In the genomic region with DNA sequence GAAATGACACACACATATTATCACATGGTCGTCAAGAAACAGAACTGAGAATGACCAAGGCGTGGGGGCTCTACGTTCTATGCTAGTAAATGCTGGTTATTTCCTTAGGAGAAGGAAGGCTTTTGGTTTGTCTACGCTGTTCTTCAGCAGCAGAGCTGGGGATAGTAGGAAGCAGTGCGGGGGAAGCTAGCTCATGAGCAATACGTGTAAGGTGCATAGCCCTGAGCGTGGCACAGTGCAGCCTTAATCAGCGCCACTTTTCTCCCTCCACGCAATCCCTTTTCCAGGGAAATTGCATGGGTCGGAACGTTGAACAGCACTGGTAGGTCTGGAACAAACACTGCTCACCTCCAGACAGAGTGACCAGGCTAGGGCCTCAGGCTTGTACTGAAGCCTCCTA, we compare ENCODE assay signal across 9 cellular contexts.
DNase-seq lines count a peak whose midpoint lies in the region; ATAC-seq, FAIRE-seq and TF ChIP-seq lines count a peak whose summit lies in the region.
"Had no signal": no experiment of that assay in that cellular context is flagged by ENCODE, and none has a peak within 500 bp of the region (broad histone marks: within the 10 kb centered on the region; RNA-seq: fewer than 3 reads in every experiment).

No MANE protein-coding gene starts in this region.

- TF ChIP-seq RAD21 in HepG2 (CRISPR knock-in tag; IDR thresholded peaks at IDR 0.05): no peak

- WGBS in HepG2 (ENCODE audit: low lambda C conversion rate): 11% methylated on average over 11 of the region's 11 CpGs
- WGBS in right lobe of liver (ENCODE audit: insufficient coverage, low coverage, low lambda C conversion rate, missing lambda C conversion rate): 59% methylated on average over 6 of the region's 11 CpGs
- no CpG with 5 or more reads among the region's 11 CpGs for WGBS in mesendoderm (ENCODE audit: extremely low coverage, insufficient coverage, low lambda C conversion rate)
- 77 to 78% methylated on average over 11 of the region's 11 CpGs for WGBS in aorta, 2 donors

- no peak overlapping the region for H2AK5ac ChIP-seq in mesendoderm (ENCODE audit: low read length)

- H2BK5ac ChIP-seq in mesendoderm (ENCODE audit: low read length): no peak overlapping the region

- H3K27me3 ChIP-seq in HepG2 (ENCODE audit: control insufficient read depth in 1 of 2, insufficient read depth in 2 of 2, low read length in 2 of 2): peaks cover 0 to 3% of the 10 kb centered on the region in 2 experiments; a peak in 1 of 5 replicates
- H3K27me3 ChIP-seq in right lobe of liver: no peaks in the 10 kb centered on the region
- no peaks in the 10 kb centered on the region for H3K27me3 ChIP-seq in adipocyte (replicated peaks; ENCODE audit: control insufficient read depth, insufficient read depth, low read length)
- no peaks in the 10 kb centered on the region for H3K27me3 ChIP-seq in mesendoderm (ENCODE audit: insufficient read depth, low read length, poor library complexity)
- no peaks in the 10 kb centered on the region for H3K27me3 ChIP-seq in aorta (ENCODE audit: control insufficient read depth in 1 of 2, insufficient read depth in 2 of 2, low read length in 1 of 2)
- H3K27me3 ChIP-seq: ovary had no signal

- H3K27ac ChIP-seq in HepG2 (ENCODE audit: extremely low read length, insufficient read depth, low read length): no peak overlapping the region
- no peak overlapping the region for H3K27ac ChIP-seq in right lobe of liver
- H3K27ac ChIP-seq in mesendoderm (ENCODE audit: low read depth, low read length): no peak overlapping the region
- no peak overlapping the region for H3K27ac ChIP-seq in aorta (ENCODE audit: low read depth in 1 of 2, low read length in 2 of 2)
- H3K27ac ChIP-seq: ovary had no signal

- ATAC-seq in HepG2 (peak; percentile 73), right lobe of liver (no peak), aorta (ENCODE audit: low FRiP score) (peak; percentile 4), HG03439 (IDR thresholded peaks at IDR 0.05; ENCODE audit: unreplicated experiment) (no peak)

- DNase-seq in HepG2 (ENCODE audit: low spot score) (no peak), right lobe of liver (no peak), adipocyte (ENCODE audit: low read depth) (no peak), mesendoderm (no peak), aorta (no peak), cerebellar cortex (ENCODE audit: low spot score) (no peak), SK-N-DZ (ENCODE audit: low spot score) (no peak)

- H3K9ac ChIP-seq in HepG2 (ENCODE audit: insufficient read depth, low read depth, low read length) (peak overlapping the region; percentile 55), adipocyte (ENCODE audit: low read length) (peak overlapping the region; percentile 74), mesendoderm (ENCODE audit: low read length) (no peak overlapping the region)

- no peaks in the 10 kb centered on the region for H3K79me1 ChIP-seq in mesendoderm (ENCODE audit: low read length)

- H3K18ac ChIP-seq in mesendoderm (ENCODE audit: low read length): no peak overlapping the region

- H3K36me3 ChIP-seq in HepG2 (replicated peaks in 1 of 2; ENCODE audit: control insufficient read depth in 1 of 2, insufficient read depth in 2 of 2, low read length in 2 of 2) (no peaks in the 10 kb centered on the region), right lobe of liver (no peaks in the 10 kb centered on the region), adipocyte (ENCODE audit: control insufficient read depth, insufficient read depth, low read length, severe bottlenecking) (no peaks in the 10 kb centered on the region), mesendoderm (ENCODE audit: control insufficient read depth, insufficient read depth, low read length) (no peaks in the 10 kb centered on the region), aorta (ENCODE audit: control insufficient read depth in 1 of 2, insufficient read depth in 2 of 2, low read length in 1 of 2) (no peaks in the 10 kb centered on the region)
- H3K36me3 ChIP-seq: ovary had no signal

- H3K56ac ChIP-seq in mesendoderm (ENCODE audit: low read length): peak overlapping the region; percentile 78

- H2BK120ac ChIP-seq in mesendoderm (ENCODE audit: low read depth, low read length): no peak overlapping the region

- in situ Hi-C loops in HepG2 (cut with HindIII; ENCODE audit: extremely low pct_ligation_motif_present, low pct_unique_long_range_greater_than_20kb): loop anchor here (5.0 kb wide), 1 partner anchor 249 kb away; no protein-coding TSS in a partner anchor

- TF ChIP-seq EP300 in HepG2 (IDR thresholded peaks at IDR 0.05; ENCODE audit: low read depth in 2 of 2, low read length in 2 of 2): no peak
- TF ChIP-seq EP300 in HepG2 (CRISPR knock-in tag; IDR thresholded peaks at IDR 0.05; ENCODE audit: borderline replicate concordance): no peak

- BruUV-seq in HepG2 (replicated peaks; lab: Mats Ljungman, UMichigan): no TSS peak

- H3K79me2 ChIP-seq in HepG2 (ENCODE audit: insufficient read depth, low read length): no peaks in the 10 kb centered on the region
- H3K79me2 ChIP-seq in mesendoderm (ENCODE audit: control insufficient read depth, insufficient read depth, low read length): no peaks in the 10 kb centered on the region

- no peak overlapping the region for H2BK15ac ChIP-seq in mesendoderm (replicated peaks; ENCODE audit: low read depth)

- H3K4me3 ChIP-seq in HepG2 (replicated peaks in 1 of 3; ENCODE audit: insufficient read depth in 1 of 3, low read depth in 2 of 3, low read length in 3 of 3) (peak overlapping the region; percentile 53 to 74 (median 55)), right lobe of liver (peak overlapping the region in 1 of 3 donors; percentile 38), adipocyte (ENCODE audit: low read length) (no peak overlapping the region), mesendoderm (ENCODE audit: low read length) (no peak overlapping the region), aorta (ENCODE audit: low read length in 2 of 2) (no peak overlapping the region)
- H3K4me3 ChIP-seq: ovary had no signal

- H4K8ac ChIP-seq in mesendoderm (ENCODE audit: low read depth, low read length): no peak overlapping the region

- H3K4me1 ChIP-seq in HepG2 (ENCODE audit: insufficient read depth, low read length): peaks cover 43% of the 10 kb centered on the region
- H3K4me1 ChIP-seq in right lobe of liver: peaks cover 0 to 4% (median 0%) of the 10 kb centered on the region in 4 donors
- peaks cover 16% of the 10 kb centered on the region for H3K4me1 ChIP-seq in adipocyte (ENCODE audit: control insufficient read depth, insufficient read depth, low read length)
- peaks cover 5% of the 10 kb centered on the region for H3K4me1 ChIP-seq in mesendoderm (ENCODE audit: control insufficient read depth, low read depth, low read length)
- no peaks in the 10 kb centered on the region for H3K4me1 ChIP-seq in aorta (ENCODE audit: control insufficient read depth in 1 of 2, insufficient read depth in 2 of 2, low read length in 2 of 2)

- H3K23ac ChIP-seq in mesendoderm (ENCODE audit: low read length): no peak overlapping the region

- TF ChIP-seq CTCF in HepG2 (CRISPR knock-in tag; IDR thresholded peaks at IDR 0.05) (no peak), right lobe of liver (IDR thresholded peaks at IDR 0.05) (no peak)

- TF ChIP-seq POLR2A in HepG2 (IDR thresholded peaks at IDR 0.05; ENCODE audit: insufficient read depth in 1 of 2, low read depth in 2 of 2, low read length in 2 of 2) (no peak), right lobe of liver (IDR thresholded peaks at IDR 0.05) (no peak)

- no peak overlapping the region for H3K4ac ChIP-seq in mesendoderm (ENCODE audit: low read depth, low read length)

- FAIRE-seq in HepG2 (lab: Jason Lieb, UNC): no peak

- CTCF ChIA-PET in HepG2 (lab: Yijun Ruan, JAX; ENCODE audit: low intra/inter-chr PET ratio, low total read pairs): interaction anchor here (1.4 to 2.4 kb wide), 3 partner anchors 199 to 315 kb away, joined by 7 to 25 read pairs (median 7); a partner anchor contains a TSS

- H4K20me1 ChIP-seq in HepG2 (ENCODE audit: insufficient read depth, low read length): no peaks in the 10 kb centered on the region

- POLR2A ChIA-PET in HepG2 (lab: Yijun Ruan, JAX): no interaction called here

- no peak overlapping the region for H4K5ac ChIP-seq in mesendoderm (ENCODE audit: low read length)

- peak overlapping the region; percentile 97 for H3K4me2 ChIP-seq in HepG2 (ENCODE audit: low read depth, low read length)
- H3K4me2 ChIP-seq in mesendoderm (ENCODE audit: low read length): no peak overlapping the region

- H2AFZ ChIP-seq in HepG2 (ENCODE audit: low read length): peak overlapping the region; percentile 99

- intact Hi-C loops in HepG2 (cut with micrococcal nuclease; ENCODE audit: unreplicated experiment) (loop anchor here (1.0 to 5.0 kb wide), 5 partner anchors 200 to 481 kb away; a partner anchor contains a TSS), right lobe of liver (cut with DNase I) (loop anchor here in 1 of 2 donors (10.0 kb wide), 1 partner anchor 251 kb away; no protein-coding TSS in a partner anchor), aorta (cut with DNase I) (loop anchor here (2.0 to 10.0 kb wide), 7 partner anchors 199 to 664 kb away; a partner anchor contains a TSS)

- H3K9me3 ChIP-seq in HepG2 (ENCODE audit: low read length) (no peaks in the 10 kb centered on the region), right lobe of liver (no peaks in the 10 kb centered on the region), adipocyte (ENCODE audit: control insufficient read depth, low read length) (peaks cover under 1% of the 10 kb centered on the region), aorta (ENCODE audit: control insufficient read depth, low read length) (no peaks in the 10 kb centered on the region)
- H3K9me3 ChIP-seq: ovary had no signal

TF ChIP-seq in HepG2, 621 proteins besides CTCF, POLR2A, EP300 and RAD21 (continues in another document):
- TF ChIP-seq, protein P1, sequence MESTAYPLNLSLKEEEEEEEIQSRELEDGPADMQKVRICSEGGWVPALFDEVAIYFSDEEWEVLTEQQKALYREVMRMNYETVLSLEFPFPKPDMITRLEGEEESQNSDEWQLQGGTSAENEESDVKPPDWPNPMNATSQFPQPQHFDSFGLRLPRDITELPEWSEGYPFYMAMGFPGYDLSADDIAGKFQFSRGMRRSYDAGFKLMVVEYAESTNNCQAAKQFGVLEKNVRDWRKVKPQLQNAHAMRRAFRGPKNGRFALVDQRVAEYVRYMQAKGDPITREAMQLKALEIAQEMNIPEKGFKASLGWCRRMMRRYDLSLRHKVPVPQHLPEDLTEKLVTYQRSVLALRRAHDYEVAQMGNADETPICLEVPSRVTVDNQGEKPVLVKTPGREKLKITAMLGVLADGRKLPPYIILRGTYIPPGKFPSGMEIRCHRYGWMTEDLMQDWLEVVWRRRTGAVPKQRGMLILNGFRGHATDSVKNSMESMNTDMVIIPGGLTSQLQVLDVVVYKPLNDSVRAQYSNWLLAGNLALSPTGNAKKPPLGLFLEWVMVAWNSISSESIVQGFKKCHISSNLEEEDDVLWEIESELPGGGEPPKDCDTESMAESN (CRISPR knock-in tag; conservative IDR thresholded peaks at IDR 0.05): 0 out of 2 replicates have a peak, but pooled peaks have one; percentile 6
- TF ChIP-seq RFX5 (IDR thresholded peaks at IDR 0.05; ENCODE audit: low read depth, low read length): no peak
- TF ChIP-seq ZNF724P (CRISPR knock-in tag; IDR thresholded peaks at IDR 0.05; ENCODE audit: borderline replicate concordance): 0 out of 2 replicates have a peak, but pooled peaks have one; percentile 36
- no peak for TF ChIP-seq CBX2 (IDR thresholded peaks at IDR 0.05; ENCODE audit: low read depth, low read length)
- 0 out of 2 replicates have a peak, but pooled peaks have one; percentile 26 for TF ChIP-seq CBX2 (CRISPR knock-in tag; IDR thresholded peaks at IDR 0.05; ENCODE audit: low read depth)

Comparison
In these comparisons a context has a peak if more than half of its experiments do, and no peak if none do; other contexts are left out.
1. ATAC-seq: peak in HepG2 (single experiment) and aorta (single experiment); none in right lobe of liver (0 of 4) and HG03439 (single experiment).
2. H3K4me3 ChIP-seq: peak in HepG2 (3 of 3); none in adipocyte (single experiment), mesendoderm (single experiment) and aorta (0 of 2).